ENCODE assay signal across 8 cellular contexts in genomic region chr1:152869808-152870419, GRCh38. TPM values are rescaled to one million over a fixed set of nuclear protein-coding genes. Genes with fewer than 3 reads are reported as not detected.
DNase-seq lines count a peak whose midpoint lies in the region; ATAC-seq, FAIRE-seq and TF ChIP-seq lines count a peak whose summit lies in the region.

No MANE protein-coding gene starts in this region.

- peak in 6 of 7 experiments; percentile 35 to 60 (median 45) for DNase-seq in CD8-positive, alpha-beta T cell
- peak; percentile 57 for DNase-seq in H54 (ENCODE audit: insufficient read length, low spot score)
- peak; percentile 52 for DNase-seq in NCI-H2171 (lab: John Stamatoyannopoulos, UW)
- peak; percentile 26 for DNase-seq in activated CD4-positive, CD25-positive, alpha-beta regulatory T cell treated with anti-CD3 and anti-CD28 coated beads, Interleukin-2, amount 50 U/mL, for 16 hours (ENCODE audit: low read depth, low spot score)
- peak; percentile 24 to 27 for DNase-seq in central memory CD8-positive, alpha-beta T cell (ENCODE audit: low spot score in 2 of 2)
- peak; percentile 30 to 47 (median 31) for DNase-seq in stimulated activated CD4-positive, alpha-beta T cell treated with anti-CD3 and anti-CD28 coated beads, TNF-alpha, amount 100 ng/mL, for 24 hours (ENCODE audit: low read depth in 3 of 3)

- TF ChIP-seq RAD21 in liver (IDR thresholded peaks at IDR 0.05), result peak; percentile 71 to 80

- H3K4me1 Mint-ChIP-seq in CD8-positive, alpha-beta T cell (ENCODE audit: low read depth), result no peaks in the 10 kb centered on the region
- no peaks in the 10 kb centered on the region for H3K4me1 Mint-ChIP-seq in central memory CD8-positive, alpha-beta T cell

- no peak overlapping the region for H3K27ac ChIP-seq in CD8-positive, alpha-beta T cell (ENCODE audit: low read depth, low read length)
- H3K27ac ChIP-seq in liver (ENCODE audit: low read depth in 1 of 2, low read length in 2 of 2), result no peak overlapping the region

- ATAC-seq in CD8-positive, alpha-beta T cell, result peak; percentile 40
- ATAC-seq in central memory CD8-positive, alpha-beta T cell (replicated peaks; ENCODE audit: extremely low read depth, poor library complexity, severe bottlenecking), result no peak
- no peak for ATAC-seq in HG02840 (IDR thresholded peaks at IDR 0.05; ENCODE audit: low FRiP score, unreplicated experiment)

- 29% methylated on average over 9 of the region's 9 CpGs for WGBS in liver

- no peaks in the 10 kb centered on the region for H3K4me1 ChIP-seq in CD8-positive, alpha-beta T cell (ENCODE audit: insufficient read depth, low read length)
- no peaks in the 10 kb centered on the region for H3K4me1 ChIP-seq in liver (ENCODE audit: control insufficient read depth in 4 of 4, insufficient read depth in 4 of 4, low read length in 3 of 4)

- FAIRE-seq in H54 (lab: Jason Lieb, UNC), result peak; percentile 33

- H3K9me3 ChIP-seq in CD8-positive, alpha-beta T cell (ENCODE audit: low read length), result no peaks in the 10 kb centered on the region
- H3K9me3 ChIP-seq in liver (ENCODE audit: control insufficient read depth in 4 of 4, low read length in 3 of 4), result no peaks in the 10 kb centered on the region

- H3K36me3 ChIP-seq in CD8-positive, alpha-beta T cell (ENCODE audit: insufficient read depth, low read length), result no peaks in the 10 kb centered on the region
- no peaks in the 10 kb centered on the region for H3K36me3 ChIP-seq in liver (ENCODE audit: control insufficient read depth in 4 of 4, insufficient read depth in 3 of 4, low read depth in 1 of 4, low read length in 3 of 4)

- no peaks in the 10 kb centered on the region for H3K27me3 ChIP-seq in CD8-positive, alpha-beta T cell (ENCODE audit: insufficient read depth, low read length)
- H3K27me3 ChIP-seq in liver (ENCODE audit: control insufficient read depth in 4 of 4, insufficient read depth in 4 of 4, low read length in 3 of 4), result no peaks in the 10 kb centered on the region

- H3K36me3 Mint-ChIP-seq in CD8-positive, alpha-beta T cell, result no peaks in the 10 kb centered on the region
- H3K36me3 Mint-ChIP-seq in central memory CD8-positive, alpha-beta T cell (ENCODE audit: insufficient read depth), result no peaks in the 10 kb centered on the region

- POLR2A ChIA-PET in CD8-positive, alpha-beta T cell (lab: Charles Lee), result no interaction called here

- peaks cover 5% of the 10 kb centered on the region for H3K27me3 Mint-ChIP-seq in CD8-positive, alpha-beta T cell (ENCODE audit: low read depth)
- H3K27me3 Mint-ChIP-seq in central memory CD8-positive, alpha-beta T cell, result peaks cover 16% of the 10 kb centered on the region

- TF ChIP-seq POLR2A in H54 (IDR thresholded peaks at IDR 0.05; ENCODE audit: low read depth, low read length), result no peak

- H3K9ac ChIP-seq in liver (ENCODE audit: low read depth in 1 of 2, low read length in 2 of 2), result no peak overlapping the region

- H3K27ac Mint-ChIP-seq in CD8-positive, alpha-beta T cell, result no peak overlapping the region
- no peak overlapping the region for H3K27ac Mint-ChIP-seq in central memory CD8-positive, alpha-beta T cell (ENCODE audit: low read depth)

- H3K4me3 ChIP-seq in CD8-positive, alpha-beta T cell (ENCODE audit: low read depth, low read length), result no peak overlapping the region
- no peak overlapping the region for H3K4me3 ChIP-seq in liver (ENCODE audit: low read depth in 1 of 3, low read length in 3 of 3)

- CTCF ChIA-PET in CD8-positive, alpha-beta T cell (lab: Charles Lee), result interaction anchor here (1.1 kb wide), 1 partner anchor 10 kb away, joined by 3 read pairs; no protein-coding TSS in a partner anchor

- no peaks in the 10 kb centered on the region for H3K9me3 Mint-ChIP-seq in CD8-positive, alpha-beta T cell
- H3K9me3 Mint-ChIP-seq in central memory CD8-positive, alpha-beta T cell, result no peaks in the 10 kb centered on the region

- peak; percentile 73 for TF ChIP-seq CTCF in CD8-positive, alpha-beta T cell (IDR thresholded peaks at IDR 0.05)
- TF ChIP-seq CTCF in liver (IDR thresholded peaks at IDR 0.05; ENCODE audit: low read depth, low read length, missing input control), result peak; percentile 66

- intact Hi-C loops in CD8-positive, alpha-beta T cell (cut with DNase I, micrococcal nuclease), result loop anchor here in 1 of 2 experiments (10.0 kb wide), 2 partner anchors 355 to 405 kb away; no protein-coding TSS in a partner anchor

- no peak overlapping the region for H3K4me3 Mint-ChIP-seq in CD8-positive, alpha-beta T cell
- no peak overlapping the region for H3K4me3 Mint-ChIP-seq in central memory CD8-positive, alpha-beta T cell

TF ChIP-seq in liver, 16 proteins besides CTCF, POLR2A, EP300 and RAD21:
- TF ChIP-seq YY1 (IDR thresholded peaks at IDR 0.05) (no peak), FOXA2 (IDR thresholded peaks at IDR 0.05) (no peak), TAF1 (conservative IDR thresholded peaks at IDR 0.05) (no peak), MAX (IDR thresholded peaks at IDR 0.05) (no peak), RXRA (IDR thresholded peaks at IDR 0.05) (no peak), SP1 (IDR thresholded peaks at IDR 0.05) (no peak), EGR1 (IDR thresholded peaks at IDR 0.05; ENCODE audit: low read depth in 2 of 2) (no peak), ATF3 (IDR thresholded peaks at IDR 0.05) (no peak), GABPA (IDR thresholded peaks at IDR 0.05 in 1 of 2, conservative IDR thresholded peaks at IDR 0.05 in 1 of 2) (no peak), FOXA1 (IDR thresholded peaks at IDR 0.05) (no peak), REST (IDR thresholded peaks at IDR 0.05) (no peak), HNF4A (conservative IDR thresholded peaks at IDR 0.05) (no peak), HNF4G (IDR thresholded peaks at IDR 0.05) (no peak), JUND (IDR thresholded peaks at IDR 0.05) (no peak), NR2F2 (IDR thresholded peaks at IDR 0.05) (no peak), ZBTB33 (IDR thresholded peaks at IDR 0.05) (no peak)
TF ChIP-seq in liver: peak in this region for 0.

RNA-seq across cellular contexts. Expression of gene SMCP, which starts 8.2 kb away (rescaled TPM):
- not detected for total RNA-seq in CD8-positive, alpha-beta T cell
- total RNA-seq in liver, result not detected
- polyA plus RNA-seq in liver, result not detected

RNA-seq across cellular contexts. Expression of gene LCE7A, which starts 10.1 kb away (rescaled TPM):
- total RNA-seq in CD8-positive, alpha-beta T cell, result not detected
- total RNA-seq in liver, result not detected
- polyA plus RNA-seq in liver, result not detected

RNA-seq across cellular contexts. Expression of gene LCE6A, which starts 27.3 kb away (rescaled TPM):
- not detected for total RNA-seq in CD8-positive, alpha-beta T cell
- total RNA-seq in liver, result not detected
- not detected for polyA plus RNA-seq in liver

RNA-seq across cellular contexts. Expression of gene IVL, which starts 38.4 kb away (rescaled TPM):
- not detected for total RNA-seq in CD8-positive, alpha-beta T cell
- not detected for total RNA-seq in liver
- under 1 TPM in 1 of 2 donors, not detected in 1; 0.02 TPM for polyA plus RNA-seq in liver

RNA-seq across cellular contexts. Expression of gene LCE1A, which starts 42.6 kb away (rescaled TPM):
- not detected for total RNA-seq in CD8-positive, alpha-beta T cell
- total RNA-seq in liver, result not detected
- not detected for polyA plus RNA-seq in liver
